ENCODE assay signal across 8 cellular contexts in the genomic region with DNA sequence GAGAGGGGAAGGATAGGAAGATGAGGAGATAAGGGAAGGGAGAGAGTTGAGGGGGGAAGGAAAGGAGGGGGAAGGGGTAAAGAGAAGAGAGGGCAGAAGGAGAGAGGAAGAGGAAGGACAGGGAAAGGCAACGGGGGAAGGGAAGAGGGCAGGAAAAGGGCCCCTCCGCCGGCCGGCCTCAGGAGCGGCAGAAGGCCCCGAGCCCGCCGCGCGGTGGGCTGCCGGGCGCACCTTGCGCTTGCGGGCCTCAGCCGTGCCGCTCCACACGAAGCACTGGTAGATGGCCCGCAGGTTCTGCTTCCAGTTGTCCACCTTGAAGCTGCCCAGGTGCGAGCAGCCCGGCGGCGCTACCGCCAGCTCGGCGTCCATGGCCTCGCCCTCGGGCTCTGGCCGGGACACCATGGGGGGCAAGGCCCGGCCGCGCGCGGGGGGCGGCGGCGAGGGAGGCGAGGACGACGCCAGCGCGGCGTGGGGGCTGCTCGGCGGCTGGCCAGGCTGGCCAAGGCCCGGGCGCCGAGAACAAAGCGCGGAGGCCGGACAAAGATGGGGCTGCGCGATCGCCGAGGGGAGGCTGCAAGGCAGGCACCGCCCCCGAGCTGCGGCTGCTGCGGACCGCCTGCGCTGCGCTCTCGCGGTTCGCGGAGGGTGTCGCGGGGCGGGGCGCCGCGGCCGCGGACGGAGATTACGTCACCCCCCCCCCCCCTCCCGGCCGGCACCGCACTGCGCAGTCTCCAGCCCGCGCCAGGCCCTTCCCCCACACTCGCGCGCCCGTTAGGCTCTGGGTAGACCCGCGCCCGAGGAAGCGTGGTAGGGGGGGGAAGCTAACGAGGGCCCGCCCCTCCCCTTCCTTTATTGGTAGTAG. TPM values are rescaled to one million over a fixed set of nuclear protein-coding genes. Genes with fewer than 3 reads are reported as not detected.
DNase-seq lines count a peak whose midpoint lies in the region; ATAC-seq and TF ChIP-seq lines count a peak whose summit lies in the region.

Gene USP22, minus strand, starts transcription at position 578 of the 862 bp plus-strand sequence. Its CDS starts 176 bp downstream, at position 402.

- intact Hi-C loops in CD4-positive, alpha-beta T cell (cut with DNase I, micrococcal nuclease) = loop anchor here (1.0 to 10.0 kb wide), 9 partner anchors 22 to 282 kb away; partner anchors contain the start of genes DHRS7B (in 1 of the 2), MAP2K3 (in 1 of the 2) and TMEM11 (in 1 of the 2)
- intact Hi-C loops in sciatic nerve (cut with DNase I) = no loop called here

- peak within 1 kb of the TSS; percentile 97 for H3K4me3 Mint-ChIP-seq in CD4-positive, alpha-beta T cell

- ATAC-seq in CD4-positive, alpha-beta T cell (ENCODE audit: poor library complexity) = peak; percentile 54
- ATAC-seq in HG03097 (IDR thresholded peaks at IDR 0.05; ENCODE audit: low FRiP score, unreplicated experiment) (peak; percentile 62), sciatic nerve (no peak)

- peaks cover 13% of the 10 kb centered on the region for H3K36me3 Mint-ChIP-seq in CD4-positive, alpha-beta T cell (ENCODE audit: low read depth)

- POLR2A ChIA-PET in CD4-positive, alpha-beta T cell (lab: Charles Lee) = interaction anchor here (1.0 to 3.8 kb wide), 28 partner anchors 10 to 1394 kb away, joined by 3 to 81 read pairs (median 7); partner anchors contain the start of genes AKAP10, ALDH3A2, DHRS7B and NATD1

- H3K27ac ChIP-seq in CD4-positive, alpha-beta T cell (ENCODE audit: low read depth, low read length) = peak within 1 kb of the TSS; percentile 94

- no peaks in the 10 kb centered on the region for H3K9me3 ChIP-seq in CD4-positive, alpha-beta T cell (ENCODE audit: control insufficient read depth, low read length)

- DNase-seq in CD4-positive, alpha-beta T cell = peak in 2 of 10 experiments; percentile 20 to 89
- peak in 29 of 56 donors; percentile 67 to 100 (median 96) for DNase-seq in amygdala (lab: John Stamatoyannopoulos, UW)
- peak in 35 of 51 donors; percentile 63 to 100 (median 95) for DNase-seq in hypothalamus (lab: John Stamatoyannopoulos, UW)
- no peak for DNase-seq in sciatic nerve (ENCODE audit: low spot score)
- no peak for DNase-seq in NCI-H2171 treated with DMSO at 0.1 percent for 48 hours (lab: John Stamatoyannopoulos, UW)

- no peaks in the 10 kb centered on the region for H3K27me3 ChIP-seq in CD4-positive, alpha-beta T cell (ENCODE audit: control insufficient read depth, insufficient read depth, low read length)

- H3K27ac Mint-ChIP-seq in CD4-positive, alpha-beta T cell = peak within 1 kb of the TSS; percentile 94

- no peaks in the 10 kb centered on the region for H3K27me3 Mint-ChIP-seq in CD4-positive, alpha-beta T cell

- in situ Hi-C loops in GM18951 (cut with MboI; ENCODE audit: low sequenced_read_pairs, unreplicated experiment) = no loop called here

- no peaks in the 10 kb centered on the region for H3K9me3 Mint-ChIP-seq in CD4-positive, alpha-beta T cell

- H3K4me1 Mint-ChIP-seq in CD4-positive, alpha-beta T cell (ENCODE audit: low read depth) = peaks cover 50% of the 10 kb centered on the region

- TF ChIP-seq CTCF in CD4-positive, alpha-beta T cell (IDR thresholded peaks at IDR 0.05) = no peak

- peak; percentile 86 for TF ChIP-seq POLR2A in GM18951 (IDR thresholded peaks at IDR 0.05; ENCODE audit: extremely low read depth, insufficient read depth, insufficient read length)

- CTCF ChIA-PET in CD4-positive, alpha-beta T cell (lab: Charles Lee) = interaction anchor here (0.6 to 2.0 kb wide), 24 partner anchors 8 to 470 kb away, joined by 3 to 21 read pairs (median 4); partner anchors contain the start of gene DHRS7B

TF ChIP-seq in PFSK-1, 5 proteins besides CTCF, POLR2A, EP300 and RAD21:
- TF ChIP-seq FOXP2 (optimal IDR thresholded peaks at IDR 0.05; ENCODE audit: borderline replicate concordance, extremely low read depth, extremely low read length, insufficient read depth) = peak; percentile 82
- no peak for TF ChIP-seq REST (IDR thresholded peaks at IDR 0.05; ENCODE audit: insufficient read depth in 1 of 2, low read depth in 2 of 2, low read length in 2 of 2)
- TF ChIP-seq SIN3A (IDR thresholded peaks at IDR 0.05; ENCODE audit: borderline replicate concordance, insufficient read depth, low read length) = no peak; the same call in 1 of the 2 replicates
- TF ChIP-seq POLR2AphosphoS5 (IDR thresholded peaks at IDR 0.05; ENCODE audit: low read depth, low read length) = peak; percentile 74
- TF ChIP-seq TAF1 (IDR thresholded peaks at IDR 0.05; ENCODE audit: borderline replicate concordance, insufficient read depth, low read length) = peak; percentile 72

RNA-seq across cellular contexts. Expression of gene USP22, which starts in this region (rescaled TPM):
- 100 to 1,000 TPM; 194 to 217 TPM for total RNA-seq in CD4-positive, alpha-beta T cell
- 319 TPM for polyA plus RNA-seq in PFSK-1 (2012; ENCODE audit: insufficient read length, low read depth)
- 186 TPM for total RNA-seq in sciatic nerve

Comparison
In these comparisons a context has a peak if more than half of its experiments do, and no peak if none do; other contexts are left out.
1. DNase-seq: peak in amygdala (29 of 56) and hypothalamus (35 of 51); none in sciatic nerve (single experiment) and NCI-H2171 treated with DMSO at 0.1 percent for 48 hours (single experiment).